ENCODE assay signal across 8 cellular contexts in the genomic region with DNA sequence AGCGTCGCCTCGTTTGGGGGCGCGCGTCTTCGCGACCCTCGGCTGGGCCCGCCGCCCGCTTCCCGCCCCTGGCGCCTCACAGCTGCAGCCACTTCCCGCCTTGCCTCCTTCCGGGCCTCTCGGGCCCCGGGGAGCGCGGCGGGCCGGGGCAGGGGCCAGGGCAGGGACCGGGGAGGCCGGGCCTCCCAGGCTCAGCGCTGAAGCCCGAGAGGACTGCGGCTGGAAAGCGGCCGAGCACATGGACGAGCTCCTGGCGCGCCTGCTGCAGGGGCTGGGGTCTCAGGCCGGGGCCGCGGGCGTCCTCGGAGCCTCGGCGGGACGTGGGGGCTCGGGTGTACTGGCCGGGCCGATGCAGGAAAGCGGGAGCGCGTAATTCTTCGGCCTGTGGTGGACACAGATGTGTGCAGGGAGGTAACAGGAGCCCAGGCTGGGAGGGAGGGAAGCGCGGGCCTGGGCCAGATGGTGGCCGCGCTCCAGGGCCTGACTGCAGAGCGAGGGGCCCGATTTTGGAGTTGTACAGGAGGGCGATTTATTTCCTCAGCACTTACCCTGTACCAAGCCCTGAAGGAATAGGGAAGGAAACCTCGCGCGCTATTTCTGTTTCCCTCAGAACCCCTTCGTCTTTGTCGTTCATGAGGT. TPM values are rescaled to one million over a fixed set of nuclear protein-coding genes. Genes with fewer than 3 reads are reported as not detected.
DNase-seq lines count a peak whose midpoint lies in the region; ATAC-seq and TF ChIP-seq lines count a peak whose summit lies in the region.
"Not testable (repeated sequence)": the region's sequence is repeated elsewhere in the genome, so short reads cannot be mapped to it uniquely, and the experiment has no call there.

No MANE protein-coding gene starts in this region.

- H3K27ac ChIP-seq in DOHH2 (ENCODE audit: low read depth, low read length) = 0 out of 2 replicates have a peak overlapping the region, but pooled peaks have one; percentile 15
- H3K27ac ChIP-seq in lung (ENCODE audit: low read depth in 1 of 2, low read length in 1 of 2) = not testable (repeated sequence)

- H3K4me2 ChIP-seq in DOHH2 (ENCODE audit: low read length) = 0 out of 2 replicates have a peak overlapping the region, but pooled peaks have one; percentile 24

- not testable (repeated sequence) for H3K4me3 Mint-ChIP-seq in WTC11; stimulated activated effector memory CD8-positive, alpha-beta T cell treated with anti-CD3 and anti-CD28 coated beads, Interleukin-12 subunit alpha, Interleukin-12 subunit beta, amount 100 ng/mL, for 72 hours

- H3K79me2 ChIP-seq in DOHH2 (ENCODE audit: control insufficient read depth, low read length) = peaks cover 26% of the 10 kb centered on the region

- TF ChIP-seq CTCF in DOHH2 (IDR thresholded peaks at IDR 0.05; ENCODE audit: low read depth, low read length, poor library complexity, severe bottlenecking); WTC11 (IDR thresholded peaks at IDR 0.05); epithelial cell of proximal tubule (conservative IDR thresholded peaks at IDR 0.05; ENCODE audit: low read depth, low read length); lung (IDR thresholded peaks at IDR 0.05; ENCODE audit: control extremely low read depth, extremely low read depth): not testable (repeated sequence)

- ATAC-seq in GM19438 (IDR thresholded peaks at IDR 0.05; ENCODE audit: low read depth, unreplicated experiment) = peak; percentile 34
- peak; percentile 14 for ATAC-seq in HG02678 (IDR thresholded peaks at IDR 0.05; ENCODE audit: unreplicated experiment)
- ATAC-seq in HG03442 (IDR thresholded peaks at IDR 0.05; ENCODE audit: unreplicated experiment) = peak; percentile 33
- ATAC-seq in WTC11 = peak; percentile 51
- ATAC-seq in lung (ENCODE audit: insufficient read depth, low FRiP score) = peak; percentile 45
- ATAC-seq in stimulated activated effector memory CD8-positive, alpha-beta T cell treated with anti-CD3 and anti-CD28 coated beads, Interleukin-12 subunit alpha, Interleukin-12 subunit beta, amount 100 ng/mL, for 72 hours = peak; percentile 71

- peaks cover 11% of the 10 kb centered on the region for H3K4me1 ChIP-seq in DOHH2 (ENCODE audit: control insufficient read depth, low read length)
- H3K4me1 ChIP-seq in lung (ENCODE audit: control insufficient read depth in 2 of 2, insufficient read depth in 2 of 2, low read length in 2 of 2) = not testable (repeated sequence)

- CTCF ChIA-PET in WTC11 (lab: Charles Lee) = not testable (repeated sequence)

- DNase-seq in WTC11 (ENCODE audit: low spot score); epithelial cell of proximal tubule (ENCODE audit: low read depth); lung (ENCODE audit: low spot score); stimulated activated effector memory CD8-positive, alpha-beta T cell treated with anti-CD3 and anti-CD28 coated beads, Interleukin-12 subunit alpha, Interleukin-12 subunit beta, amount 100 ng/mL, for 72 hours (ENCODE audit: low spot score in 2 of 2): not testable (repeated sequence)

- H3K4me3 ChIP-seq in DOHH2 (ENCODE audit: low read length) (peak overlapping the region; percentile 50; the same call in 1 of the 2 replicates), epithelial cell of proximal tubule (ENCODE audit: low read depth, low read length) (peak overlapping the region; percentile 41)
- not testable (repeated sequence) for H3K4me3 ChIP-seq in lung

- H3K36me3 ChIP-seq in DOHH2 (ENCODE audit: control insufficient read depth, low read length); lung (ENCODE audit: control insufficient read depth in 2 of 2, insufficient read depth in 2 of 2, low read length in 2 of 2): not testable (repeated sequence)

- H3K9me2 ChIP-seq in DOHH2 (replicated peaks; ENCODE audit: control insufficient read depth, low read length) = not testable (repeated sequence)

- WGBS in lung, 2 donors = 0% methylated on average over 7 of the region's 59 CpGs; no CpG with 5 or more reads in 1 of the 2 donors

- H3F3A ChIP-seq in DOHH2 (ENCODE audit: control insufficient read depth, insufficient read depth) = not testable (repeated sequence)

- not testable (repeated sequence) for H3K9me3 Mint-ChIP-seq in WTC11; stimulated activated effector memory CD8-positive, alpha-beta T cell treated with anti-CD3 and anti-CD28 coated beads, Interleukin-12 subunit alpha, Interleukin-12 subunit beta, amount 100 ng/mL, for 72 hours

- H3K4me1 Mint-ChIP-seq in WTC11; stimulated activated effector memory CD8-positive, alpha-beta T cell treated with anti-CD3 and anti-CD28 coated beads, Interleukin-12 subunit alpha, Interleukin-12 subunit beta, amount 100 ng/mL, for 72 hours: not testable (repeated sequence)

- H3K9me3 ChIP-seq in DOHH2 (ENCODE audit: control insufficient read depth, insufficient read depth, low read length); lung (ENCODE audit: control insufficient read depth in 2 of 2, insufficient read depth in 1 of 2, low read length in 1 of 2): not testable (repeated sequence)

- H3K36me3 Mint-ChIP-seq in WTC11; stimulated activated effector memory CD8-positive, alpha-beta T cell treated with anti-CD3 and anti-CD28 coated beads, Interleukin-12 subunit alpha, Interleukin-12 subunit beta, amount 100 ng/mL, for 72 hours: not testable (repeated sequence)

- H4K20me1 ChIP-seq in DOHH2 (ENCODE audit: control insufficient read depth, insufficient read depth, low read depth, low read length) = not testable (repeated sequence)

- POLR2A ChIA-PET in WTC11 (lab: Charles Lee) = not testable (repeated sequence)

- H3K27me3 ChIP-seq in DOHH2 (ENCODE audit: control insufficient read depth, low read length); lung (ENCODE audit: control insufficient read depth, insufficient read depth): not testable (repeated sequence)

- H3K27ac Mint-ChIP-seq in WTC11; stimulated activated effector memory CD8-positive, alpha-beta T cell treated with anti-CD3 and anti-CD28 coated beads, Interleukin-12 subunit alpha, Interleukin-12 subunit beta, amount 100 ng/mL, for 72 hours: not testable (repeated sequence)

- H3K27me3 Mint-ChIP-seq in WTC11 (ENCODE audit: low read depth) = peaks cover 19% of the 10 kb centered on the region

RNA-seq across cellular contexts. Expression of a gene that starts 0.5 kb away (rescaled TPM):
- total RNA-seq in WTC11 (2021) (16.8 to 18.8 TPM (median 17.9 TPM) in 3 replicates), epithelial cell of proximal tubule (10.5 and 12.2 TPM in 2 replicates), lung (10 to 100 TPM; 12.1 to 20.9 TPM)
- 1 to 10 TPM; 3.7 to 5.3 TPM for polyA plus RNA-seq in lung

Comparison
In these comparisons a context has a peak if more than half of its experiments do, and no peak if none do; other contexts are left out.
1. ATAC-seq: peak in every context shown above with its lines; median percentile 71 in stimulated activated effector memory CD8-positive, alpha-beta T cell treated with anti-CD3 and anti-CD28 coated beads, Interleukin-12 subunit alpha, Interleukin-12 subunit beta, amount 100 ng/mL, for 72 hours; 51 in WTC11; 45 in lung; 34 in GM19438; 33 in HG03442; 14 in HG02678.